ENCODE assay signal across 1 cellular context in genomic region chr15:89750560-89751542, GRCh38.
TF ChIP-seq lines count a peak whose summit lies in the region.

Gene MESP1, minus strand, starts transcription at chr15:89751249. Its CDS starts 18 bp downstream, at chr15:89751231.

TF ChIP-seq in H1, 55 proteins besides CTCF, POLR2A, EP300 and RAD21 (continued from another document):
- TF ChIP-seq, protein P1, sequence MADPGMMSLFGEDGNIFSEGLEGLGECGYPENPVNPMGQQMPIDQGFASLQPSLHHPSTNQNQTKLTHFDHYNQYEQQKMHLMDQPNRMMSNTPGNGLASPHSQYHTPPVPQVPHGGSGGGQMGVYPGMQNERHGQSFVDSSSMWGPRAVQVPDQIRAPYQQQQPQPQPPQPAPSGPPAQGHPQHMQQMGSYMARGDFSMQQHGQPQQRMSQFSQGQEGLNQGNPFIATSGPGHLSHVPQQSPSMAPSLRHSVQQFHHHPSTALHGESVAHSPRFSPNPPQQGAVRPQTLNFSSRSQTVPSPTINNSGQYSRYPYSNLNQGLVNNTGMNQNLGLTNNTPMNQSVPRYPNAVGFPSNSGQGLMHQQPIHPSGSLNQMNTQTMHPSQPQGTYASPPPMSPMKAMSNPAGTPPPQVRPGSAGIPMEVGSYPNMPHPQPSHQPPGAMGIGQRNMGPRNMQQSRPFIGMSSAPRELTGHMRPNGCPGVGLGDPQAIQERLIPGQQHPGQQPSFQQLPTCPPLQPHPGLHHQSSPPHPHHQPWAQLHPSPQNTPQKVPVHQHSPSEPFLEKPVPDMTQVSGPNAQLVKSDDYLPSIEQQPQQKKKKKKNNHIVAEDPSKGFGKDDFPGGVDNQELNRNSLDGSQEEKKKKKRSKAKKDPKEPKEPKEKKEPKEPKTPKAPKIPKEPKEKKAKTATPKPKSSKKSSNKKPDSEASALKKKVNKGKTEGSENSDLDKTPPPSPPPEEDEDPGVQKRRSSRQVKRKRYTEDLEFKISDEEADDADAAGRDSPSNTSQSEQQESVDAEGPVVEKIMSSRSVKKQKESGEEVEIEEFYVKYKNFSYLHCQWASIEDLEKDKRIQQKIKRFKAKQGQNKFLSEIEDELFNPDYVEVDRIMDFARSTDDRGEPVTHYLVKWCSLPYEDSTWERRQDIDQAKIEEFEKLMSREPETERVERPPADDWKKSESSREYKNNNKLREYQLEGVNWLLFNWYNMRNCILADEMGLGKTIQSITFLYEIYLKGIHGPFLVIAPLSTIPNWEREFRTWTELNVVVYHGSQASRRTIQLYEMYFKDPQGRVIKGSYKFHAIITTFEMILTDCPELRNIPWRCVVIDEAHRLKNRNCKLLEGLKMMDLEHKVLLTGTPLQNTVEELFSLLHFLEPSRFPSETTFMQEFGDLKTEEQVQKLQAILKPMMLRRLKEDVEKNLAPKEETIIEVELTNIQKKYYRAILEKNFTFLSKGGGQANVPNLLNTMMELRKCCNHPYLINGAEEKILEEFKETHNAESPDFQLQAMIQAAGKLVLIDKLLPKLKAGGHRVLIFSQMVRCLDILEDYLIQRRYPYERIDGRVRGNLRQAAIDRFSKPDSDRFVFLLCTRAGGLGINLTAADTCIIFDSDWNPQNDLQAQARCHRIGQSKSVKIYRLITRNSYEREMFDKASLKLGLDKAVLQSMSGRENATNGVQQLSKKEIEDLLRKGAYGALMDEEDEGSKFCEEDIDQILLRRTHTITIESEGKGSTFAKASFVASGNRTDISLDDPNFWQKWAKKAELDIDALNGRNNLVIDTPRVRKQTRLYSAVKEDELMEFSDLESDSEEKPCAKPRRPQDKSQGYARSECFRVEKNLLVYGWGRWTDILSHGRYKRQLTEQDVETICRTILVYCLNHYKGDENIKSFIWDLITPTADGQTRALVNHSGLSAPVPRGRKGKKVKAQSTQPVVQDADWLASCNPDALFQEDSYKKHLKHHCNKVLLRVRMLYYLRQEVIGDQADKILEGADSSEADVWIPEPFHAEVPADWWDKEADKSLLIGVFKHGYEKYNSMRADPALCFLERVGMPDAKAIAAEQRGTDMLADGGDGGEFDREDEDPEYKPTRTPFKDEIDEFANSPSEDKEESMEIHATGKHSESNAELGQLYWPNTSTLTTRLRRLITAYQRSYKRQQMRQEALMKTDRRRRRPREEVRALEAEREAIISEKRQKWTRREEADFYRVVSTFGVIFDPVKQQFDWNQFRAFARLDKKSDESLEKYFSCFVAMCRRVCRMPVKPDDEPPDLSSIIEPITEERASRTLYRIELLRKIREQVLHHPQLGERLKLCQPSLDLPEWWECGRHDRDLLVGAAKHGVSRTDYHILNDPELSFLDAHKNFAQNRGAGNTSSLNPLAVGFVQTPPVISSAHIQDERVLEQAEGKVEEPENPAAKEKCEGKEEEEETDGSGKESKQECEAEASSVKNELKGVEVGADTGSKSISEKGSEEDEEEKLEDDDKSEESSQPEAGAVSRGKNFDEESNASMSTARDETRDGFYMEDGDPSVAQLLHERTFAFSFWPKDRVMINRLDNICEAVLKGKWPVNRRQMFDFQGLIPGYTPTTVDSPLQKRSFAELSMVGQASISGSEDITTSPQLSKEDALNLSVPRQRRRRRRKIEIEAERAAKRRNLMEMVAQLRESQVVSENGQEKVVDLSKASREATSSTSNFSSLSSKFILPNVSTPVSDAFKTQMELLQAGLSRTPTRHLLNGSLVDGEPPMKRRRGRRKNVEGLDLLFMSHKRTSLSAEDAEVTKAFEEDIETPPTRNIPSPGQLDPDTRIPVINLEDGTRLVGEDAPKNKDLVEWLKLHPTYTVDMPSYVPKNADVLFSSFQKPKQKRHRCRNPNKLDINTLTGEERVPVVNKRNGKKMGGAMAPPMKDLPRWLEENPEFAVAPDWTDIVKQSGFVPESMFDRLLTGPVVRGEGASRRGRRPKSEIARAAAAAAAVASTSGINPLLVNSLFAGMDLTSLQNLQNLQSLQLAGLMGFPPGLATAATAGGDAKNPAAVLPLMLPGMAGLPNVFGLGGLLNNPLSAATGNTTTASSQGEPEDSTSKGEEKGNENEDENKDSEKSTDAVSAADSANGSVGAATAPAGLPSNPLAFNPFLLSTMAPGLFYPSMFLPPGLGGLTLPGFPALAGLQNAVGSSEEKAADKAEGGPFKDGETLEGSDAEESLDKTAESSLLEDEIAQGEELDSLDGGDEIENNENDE (IDR thresholded peaks at IDR 0.05; ENCODE audit: insufficient replicate concordance, low read length) = no peak
- TF ChIP-seq NRF1 (IDR thresholded peaks at IDR 0.05; ENCODE audit: low read depth, low read length) (peak; percentile 70), GABPA (IDR thresholded peaks at IDR 0.05; ENCODE audit: borderline replicate concordance, insufficient read depth, low read length) (no peak; the same call in 1 of the 2 replicates), CREB1 (IDR thresholded peaks at IDR 0.05) (peak; percentile 70), PHF8 (conservative IDR thresholded peaks at IDR 0.05; ENCODE audit: low read depth, low read length) (0 out of 2 replicates have a peak, but pooled peaks have one; percentile 26), TCF12 (IDR thresholded peaks at IDR 0.05; ENCODE audit: low read depth, low read length) (peak; percentile 79; the same call in 1 of the 2 replicates), CBX5 (IDR thresholded peaks at IDR 0.05; ENCODE audit: low read depth, low read length) (no peak), EZH2 (IDR thresholded peaks at IDR 0.05; ENCODE audit: low read depth, low read length, severe bottlenecking) (no peak)
- TF ChIP-seq, protein P2, sequence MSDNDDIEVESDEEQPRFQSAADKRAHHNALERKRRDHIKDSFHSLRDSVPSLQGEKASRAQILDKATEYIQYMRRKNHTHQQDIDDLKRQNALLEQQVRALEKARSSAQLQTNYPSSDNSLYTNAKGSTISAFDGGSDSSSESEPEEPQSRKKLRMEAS (IDR thresholded peaks at IDR 0.05) = peak; percentile 88
